Comparison of ENCODE assay signal across 22 cellular contexts in genomic region chr3:148642616-148643015, GRCh38. TPM values are rescaled to one million over a fixed set of nuclear protein-coding genes. Genes with fewer than 3 reads are reported as not detected.
DNase-seq lines count a peak whose midpoint lies in the region; ATAC-seq and TF ChIP-seq lines count a peak whose summit lies in the region.
"Had no signal": no experiment of that assay in that cellular context is flagged by ENCODE, and none has a peak within 500 bp of the region (broad histone marks: within the 10 kb centered on the region; RNA-seq: fewer than 3 reads in every experiment).

No MANE protein-coding gene starts in this region.

- H3K36me3 ChIP-seq in psoas muscle (ENCODE audit: insufficient read depth in 1 of 2, low read depth in 1 of 2) (no peaks in the 10 kb centered on the region), uterus (no peaks in the 10 kb centered on the region), vagina (no peaks in the 10 kb centered on the region)
- H3K36me3 ChIP-seq: breast epithelium, transverse colon had no signal

- H3K27me3 ChIP-seq in psoas muscle (ENCODE audit: insufficient read depth in 3 of 3, low read length in 2 of 3), result no peaks in the 10 kb centered on the region
- H3K27me3 ChIP-seq in uterus, result no peaks in the 10 kb centered on the region
- no peaks in the 10 kb centered on the region for H3K27me3 ChIP-seq in vagina
- H3K27me3 ChIP-seq: breast epithelium, transverse colon had no signal

- intact Hi-C loops in psoas muscle (cut with DNase I), result no loop called here
- intact Hi-C loops in uterus (cut with DNase I; ENCODE audit: low total_unique reads), result no loop called here
- intact Hi-C loops in vagina (cut with DNase I), result no loop called here
- intact Hi-C loops in posterior cingulate gyrus (cut with DNase I), result no loop called here

- DNase-seq in EL (peak; percentile 56), MV-4-11 (lab: John Stamatoyannopoulos, UW) (peak; percentile 32), epithelial cell of prostate (ENCODE audit: low read depth, low spot score) (peak; percentile 8), psoas muscle (no peak), uterus (no peak), vagina (ENCODE audit: extremely low spot score in 2 of 2) (no peak), posterior cingulate gyrus (no peak), germinal center (ENCODE audit: low spot score) (no peak)
- DNase-seq: activated naive CD4-positive, alpha-beta T cell; CD4-positive, alpha-beta T cell; endodermal cell; GF-D8; naive B cell; NCI-H1105; NCI-H2227 treated with DMSO at 0.1 percent for 48 hours; SK-N-SH; stimulated activated CD8-positive, alpha-beta memory T cell treated with anti-CD3 and anti-CD28 coated beads, Interleukin-4, amount 100 ng/mL, for 48 hours; transverse colon had no signal

- ATAC-seq in psoas muscle, result peak; percentile 44 to 96 (median 84)

- WGBS in psoas muscle, 3 donors, result 25 to 32% (median 28%) methylated on average over 2 of the region's 2 CpGs

- no peak for TF ChIP-seq POLR2A in uterus (IDR thresholded peaks at IDR 0.05)
- no peak for TF ChIP-seq POLR2A in vagina (IDR thresholded peaks at IDR 0.05)

- H3K27ac ChIP-seq in epithelial cell of prostate, result peak overlapping the region; percentile 53
- H3K27ac ChIP-seq in psoas muscle, result no peak overlapping the region
- no peak overlapping the region for H3K27ac ChIP-seq in uterus
- no peak overlapping the region for H3K27ac ChIP-seq in vagina
- H3K27ac ChIP-seq: breast epithelium, VCaP had no signal

- no peaks in the 10 kb centered on the region for H3K9me3 ChIP-seq in psoas muscle
- H3K9me3 ChIP-seq in uterus, result no peaks in the 10 kb centered on the region
- H3K9me3 ChIP-seq in vagina, result no peaks in the 10 kb centered on the region
- H3K9me3 ChIP-seq: breast epithelium, SK-N-SH, transverse colon had no signal

- peaks cover 16% of the 10 kb centered on the region for H3K4me1 ChIP-seq in psoas muscle
- H3K4me1 ChIP-seq in uterus, result no peaks in the 10 kb centered on the region
- H3K4me1 ChIP-seq in vagina, result peaks cover 7% of the 10 kb centered on the region
- H3K4me1 ChIP-seq: breast epithelium had no signal

- H3K4me3 ChIP-seq in psoas muscle (no peak overlapping the region), uterus (no peak overlapping the region), vagina (no peak overlapping the region)
- H3K4me3 ChIP-seq: breast epithelium, transverse colon had no signal

- TF ChIP-seq CTCF in psoas muscle (IDR thresholded peaks at IDR 0.05) (no peak), uterus (IDR thresholded peaks at IDR 0.05) (no peak), vagina (IDR thresholded peaks at IDR 0.05) (no peak)

RNA-seq across cellular contexts. Expression of gene AGTR1, which starts 55.1 kb away (rescaled TPM):
- total RNA-seq in psoas muscle (1 to 10 TPM; 3.1 to 8.5 (median 5.5) TPM), uterus (10 to 100 TPM in 2 of 4 donors, 1 to 10 TPM in 2; 5.4 to 41.2 (median 10.5) TPM), vagina (12.0 TPM)
- polyA plus RNA-seq in psoas muscle, result 10 to 100 TPM in 1 of 3 donors, 1 to 10 TPM in 2; 5.7 to 11.4 (median 7.2) TPM
- total RNA-seq: CD4-positive, alpha-beta T cell; kidney epithelial cell; pulmonary artery endothelial cell had no signal

Comparison
In these comparisons a context has a peak if more than half of its experiments do, and no peak if none do; other contexts are left out.
1. DNase-seq: peak in EL (single experiment), MV-4-11 (single experiment) and epithelial cell of prostate (single experiment); none in psoas muscle (0 of 2), uterus (0 of 2), vagina (0 of 2), posterior cingulate gyrus (0 of 10) and germinal center (single experiment).